ENCODE assay signal across 24 cellular contexts in genomic region chr3:72044231-72044935, GRCh38.
DNase-seq lines count a peak whose midpoint lies in the region; ATAC-seq, FAIRE-seq and TF ChIP-seq lines count a peak whose summit lies in the region.
"Had no signal": no experiment of that assay in that cellular context is flagged by ENCODE, and none has a peak within 500 bp of the region (broad histone marks: within the 10 kb centered on the region; RNA-seq: fewer than 3 reads in every experiment).

No MANE protein-coding gene starts in this region.

- BruUV-seq in HepG2 (replicated peaks; lab: Mats Ljungman, UMichigan): no TSS peak

- no peaks in the 10 kb centered on the region for H3K79me2 ChIP-seq in HepG2 (ENCODE audit: insufficient read depth, low read length)

- no peaks in the 10 kb centered on the region for H3K9me3 Mint-ChIP-seq in activated naive CD4-positive, alpha-beta T cell treated with anti-CD3 and anti-CD28 coated beads, Interleukin-2, amount 50 U/mL, for 24 hours
- no peaks in the 10 kb centered on the region for H3K9me3 Mint-ChIP-seq in activated naive CD4-positive, alpha-beta T cell treated with anti-CD3 and anti-CD28 coated beads, Interleukin-2, amount 10 ng/mL, durations not matched to agents 7 days and 5 days
- H3K9me3 Mint-ChIP-seq in brain: peaks cover 0 to 5% (median 0%) of the 10 kb centered on the region in 5 experiments
- H3K9me3 Mint-ChIP-seq in naive thymus-derived CD4-positive, alpha-beta T cell: no peaks in the 10 kb centered on the region
- H3K9me3 Mint-ChIP-seq: activated CD4-positive, alpha-beta memory T cell treated with anti-CD3 and anti-CD28 coated beads for 36 hours; nephron had no signal

- POLR2A ChIA-PET in HepG2 (lab: Yijun Ruan, JAX): no interaction called here
- POLR2A ChIA-PET in naive thymus-derived CD4-positive, alpha-beta T cell (lab: Charles Lee): no interaction called here
- POLR2A ChIA-PET in HEK293T (lab: Yijun Ruan, JAX): no interaction called here

- H3K27ac ChIP-seq in HepG2 (ENCODE audit: extremely low read length, insufficient read depth, low read length): no peak overlapping the region
- no peak overlapping the region for H3K27ac ChIP-seq in naive thymus-derived CD4-positive, alpha-beta T cell (ENCODE audit: low read depth, low read length)
- H3K27ac ChIP-seq: body of pancreas, C4-2B, dorsolateral prefrontal cortex, epithelial cell of prostate, prostate gland had no signal

- no peaks in the 10 kb centered on the region for H3K36me3 ChIP-seq in HepG2 (replicated peaks in 1 of 2; ENCODE audit: control insufficient read depth in 1 of 2, insufficient read depth in 2 of 2, low read length in 2 of 2)
- no peaks in the 10 kb centered on the region for H3K36me3 ChIP-seq in naive thymus-derived CD4-positive, alpha-beta T cell (ENCODE audit: control insufficient read depth in 2 of 3, insufficient read depth in 3 of 3, low read length in 3 of 3)
- H3K36me3 ChIP-seq: prostate gland had no signal

- H3K36me3 Mint-ChIP-seq in activated naive CD4-positive, alpha-beta T cell treated with anti-CD3 and anti-CD28 coated beads, Interleukin-2, amount 50 U/mL, for 24 hours: no peaks in the 10 kb centered on the region
- no peaks in the 10 kb centered on the region for H3K36me3 Mint-ChIP-seq in activated naive CD4-positive, alpha-beta T cell treated with anti-CD3 and anti-CD28 coated beads, Interleukin-2, amount 10 ng/mL, durations not matched to agents 7 days and 5 days
- H3K36me3 Mint-ChIP-seq in brain: no peaks in the 10 kb centered on the region
- no peaks in the 10 kb centered on the region for H3K36me3 Mint-ChIP-seq in naive thymus-derived CD4-positive, alpha-beta T cell
- H3K36me3 Mint-ChIP-seq: activated CD4-positive, alpha-beta memory T cell treated with anti-CD3 and anti-CD28 coated beads for 36 hours had no signal

- CTCF ChIA-PET in activated naive CD4-positive, alpha-beta T cell treated with anti-CD3 and anti-CD28 coated beads, Interleukin-2, amount 10 ng/mL, durations not matched to agents 7 days and 5 days (lab: Charles Lee): no interaction called here
- CTCF ChIA-PET in HepG2 (lab: Yijun Ruan, JAX; ENCODE audit: low intra/inter-chr PET ratio, low total read pairs) (no interaction called here), HEK293T (lab: Yijun Ruan, JAX) (no interaction called here)
- CTCF ChIA-PET in naive thymus-derived CD4-positive, alpha-beta T cell (lab: Charles Lee): no interaction called here

- H4K20me1 ChIP-seq in HepG2 (ENCODE audit: insufficient read depth, low read length): no peaks in the 10 kb centered on the region

- no peak for FAIRE-seq in HepG2 (lab: Jason Lieb, UNC)
- FAIRE-seq: H1, urothelium cell line had no signal

- intact Hi-C loops in HepG2 (cut with micrococcal nuclease; ENCODE audit: unreplicated experiment): no loop called here
- intact Hi-C loops in naive thymus-derived CD4-positive, alpha-beta T cell (cut with micrococcal nuclease): no loop called here

- H3K4me3 Mint-ChIP-seq in activated naive CD4-positive, alpha-beta T cell treated with anti-CD3 and anti-CD28 coated beads, Interleukin-2, amount 50 U/mL, for 24 hours: no peak overlapping the region
- no peak overlapping the region for H3K4me3 Mint-ChIP-seq in activated naive CD4-positive, alpha-beta T cell treated with anti-CD3 and anti-CD28 coated beads, Interleukin-2, amount 10 ng/mL, durations not matched to agents 7 days and 5 days
- no peak overlapping the region for H3K4me3 Mint-ChIP-seq in brain
- no peak overlapping the region for H3K4me3 Mint-ChIP-seq in naive thymus-derived CD4-positive, alpha-beta T cell
- H3K4me3 Mint-ChIP-seq: activated CD4-positive, alpha-beta memory T cell treated with anti-CD3 and anti-CD28 coated beads for 36 hours; nephron; T-helper 17 cell had no signal

- no peak overlapping the region for H3K4me2 ChIP-seq in HepG2 (ENCODE audit: low read depth, low read length)

- no peak overlapping the region for H3K4me3 ChIP-seq in HepG2 (replicated peaks in 1 of 3; ENCODE audit: insufficient read depth in 1 of 3, low read depth in 2 of 3, low read length in 3 of 3)
- H3K4me3 ChIP-seq in naive thymus-derived CD4-positive, alpha-beta T cell (ENCODE audit: low read length): no peak overlapping the region
- H3K4me3 ChIP-seq: body of pancreas, dorsolateral prefrontal cortex, prostate gland had no signal

- TF ChIP-seq CTCF in brain (conservative IDR thresholded peaks at IDR 0.05): no peak
- TF ChIP-seq CTCF in HepG2 (CRISPR knock-in tag; IDR thresholded peaks at IDR 0.05): no peak

- DNase-seq in activated naive CD4-positive, alpha-beta T cell treated with anti-CD3 and anti-CD28 coated beads, Interleukin-2, amount 10 ng/mL, durations not matched to agents 7 days and 5 days: no peak
- no peak for DNase-seq in HepG2 (ENCODE audit: low spot score)
- DNase-seq in naive thymus-derived CD4-positive, alpha-beta T cell: no peak
- no peak for DNase-seq in HEK293T (ENCODE audit: extremely low spot score)
- DNase-seq: activated CD4-positive, alpha-beta memory T cell treated with anti-CD3 and anti-CD28 coated beads for 36 hours; activated naive CD4-positive, alpha-beta T cell treated with anti-CD3 and anti-CD28 coated beads, Interleukin-2, amount 50 U/mL, for 16 hours; body of pancreas; DMS153; dorsolateral prefrontal cortex; left colon; NCI-H146; PC-3; stimulated activated CD8-positive, alpha-beta memory T cell treated with anti-CD3 and anti-CD28 coated beads, Interleukin-4, amount 100 ng/mL, for 48 hours; T-helper 17 cell had no signal

- no peak for TF ChIP-seq EP300 in HepG2 (IDR thresholded peaks at IDR 0.05; ENCODE audit: low read depth in 2 of 2, low read length in 2 of 2)
- TF ChIP-seq EP300 in HepG2 (CRISPR knock-in tag; IDR thresholded peaks at IDR 0.05; ENCODE audit: borderline replicate concordance): no peak

- H3K27ac Mint-ChIP-seq in activated naive CD4-positive, alpha-beta T cell treated with anti-CD3 and anti-CD28 coated beads, Interleukin-2, amount 50 U/mL, for 24 hours: peak overlapping the region; percentile 48
- no peak overlapping the region for H3K27ac Mint-ChIP-seq in activated naive CD4-positive, alpha-beta T cell treated with anti-CD3 and anti-CD28 coated beads, Interleukin-2, amount 10 ng/mL, durations not matched to agents 7 days and 5 days
- peak overlapping the region in 4 of 5 experiments; percentile 4 to 20 (median 14) for H3K27ac Mint-ChIP-seq in brain
- no peak overlapping the region for H3K27ac Mint-ChIP-seq in naive thymus-derived CD4-positive, alpha-beta T cell
- H3K27ac Mint-ChIP-seq: activated CD4-positive, alpha-beta memory T cell treated with anti-CD3 and anti-CD28 coated beads for 36 hours; nephron; T-helper 17 cell had no signal

- H2AFZ ChIP-seq in HepG2 (ENCODE audit: low read length): no peak overlapping the region

- H3K9ac ChIP-seq in HepG2 (ENCODE audit: insufficient read depth, low read depth, low read length): no peak overlapping the region

- no peaks in the 10 kb centered on the region for H3K9me3 ChIP-seq in HepG2 (ENCODE audit: low read length)
- no peaks in the 10 kb centered on the region for H3K9me3 ChIP-seq in naive thymus-derived CD4-positive, alpha-beta T cell (ENCODE audit: control insufficient read depth in 2 of 3, low read length in 3 of 3)
- H3K9me3 ChIP-seq: body of pancreas, prostate gland had no signal

- no peak for TF ChIP-seq POLR2A in HepG2 (IDR thresholded peaks at IDR 0.05; ENCODE audit: insufficient read depth in 1 of 2, low read depth in 2 of 2, low read length in 2 of 2)

- TF ChIP-seq RAD21 in HepG2 (CRISPR knock-in tag; IDR thresholded peaks at IDR 0.05): no peak

- 32% methylated on average over 7 of the region's 7 CpGs for WGBS in HepG2 (ENCODE audit: low lambda C conversion rate)

- no peak for ATAC-seq in HepG2
- no peak for ATAC-seq in naive thymus-derived CD4-positive, alpha-beta T cell
- ATAC-seq in GM18873 (IDR thresholded peaks at IDR 0.05; ENCODE audit: low FRiP score, unreplicated experiment): no peak
- no peak for ATAC-seq in HG03354 (IDR thresholded peaks at IDR 0.05; ENCODE audit: poor library complexity, severe bottlenecking, unreplicated experiment)
- ATAC-seq: body of pancreas, left colon, PC-3, T-helper 17 cell had no signal

- H3K4me1 ChIP-seq in HepG2 (ENCODE audit: insufficient read depth, low read length): no peaks in the 10 kb centered on the region
- no peaks in the 10 kb centered on the region for H3K4me1 ChIP-seq in naive thymus-derived CD4-positive, alpha-beta T cell (ENCODE audit: control insufficient read depth in 2 of 2, insufficient read depth in 2 of 2, low read length in 2 of 2)
- H3K4me1 ChIP-seq: body of pancreas, prostate gland had no signal

- in situ Hi-C loops in HepG2 (cut with HindIII; ENCODE audit: extremely low pct_ligation_motif_present, low pct_unique_long_range_greater_than_20kb): no loop called here

- H3K27me3 ChIP-seq in HepG2 (ENCODE audit: control insufficient read depth in 1 of 2, insufficient read depth in 2 of 2, low read length in 2 of 2): no peaks in the 10 kb centered on the region
- no peaks in the 10 kb centered on the region for H3K27me3 ChIP-seq in naive thymus-derived CD4-positive, alpha-beta T cell (ENCODE audit: control insufficient read depth in 2 of 2, insufficient read depth in 2 of 2, low read length in 2 of 2)
- H3K27me3 ChIP-seq: body of pancreas, dorsolateral prefrontal cortex had no signal

- peaks cover 3% of the 10 kb centered on the region for H3K27me3 Mint-ChIP-seq in activated naive CD4-positive, alpha-beta T cell treated with anti-CD3 and anti-CD28 coated beads, Interleukin-2, amount 50 U/mL, for 24 hours
- H3K27me3 Mint-ChIP-seq in activated naive CD4-positive, alpha-beta T cell treated with anti-CD3 and anti-CD28 coated beads, Interleukin-2, amount 10 ng/mL, durations not matched to agents 7 days and 5 days: peaks cover 3% of the 10 kb centered on the region
- H3K27me3 Mint-ChIP-seq in brain: peaks cover 9% of the 10 kb centered on the region
- peaks cover 0 to 17% (median 4%) of the 10 kb centered on the region in 5 donors for H3K27me3 Mint-ChIP-seq in naive thymus-derived CD4-positive, alpha-beta T cell

- H3K4me1 Mint-ChIP-seq in activated naive CD4-positive, alpha-beta T cell treated with anti-CD3 and anti-CD28 coated beads, Interleukin-2, amount 50 U/mL, for 24 hours: no peaks in the 10 kb centered on the region
- H3K4me1 Mint-ChIP-seq in activated naive CD4-positive, alpha-beta T cell treated with anti-CD3 and anti-CD28 coated beads, Interleukin-2, amount 10 ng/mL, durations not matched to agents 7 days and 5 days: no peaks in the 10 kb centered on the region
- H3K4me1 Mint-ChIP-seq in brain: peaks cover 43% of the 10 kb centered on the region
- peaks cover 0 to 7% (median 0%) of the 10 kb centered on the region in 7 donors for H3K4me1 Mint-ChIP-seq in naive thymus-derived CD4-positive, alpha-beta T cell
- H3K4me1 Mint-ChIP-seq: nephron had no signal

TF ChIP-seq in HEK293T, 16 proteins besides CTCF, POLR2A, EP300 and RAD21 (continues in another document):
- TF ChIP-seq CTBP1 (IDR thresholded peaks at IDR 0.05; ENCODE audit: borderline replicate concordance): no peak
- TF ChIP-seq TARDBP (IDR thresholded peaks at IDR 0.05): no peak
- no peak for TF ChIP-seq ELF4 (IDR thresholded peaks at IDR 0.05)
- TF ChIP-seq L3MBTL2 (conservative IDR thresholded peaks at IDR 0.05): no peak
- no peak for TF ChIP-seq FOXK2 (IDR thresholded peaks at IDR 0.05)
- TF ChIP-seq SP1 (IDR thresholded peaks at IDR 0.05): no peak
- no peak for TF ChIP-seq LEF1 (IDR thresholded peaks at IDR 0.05; ENCODE audit: borderline replicate concordance)

Comparison
In these comparisons a context has a peak if more than half of its experiments do, and no peak if none do; other contexts are left out.
1. H3K27ac Mint-ChIP-seq: peak in activated naive CD4-positive, alpha-beta T cell treated with anti-CD3 and anti-CD28 coated beads, Interleukin-2, amount 50 U/mL, for 24 hours (single experiment) and brain (4 of 5); none in activated naive CD4-positive, alpha-beta T cell treated with anti-CD3 and anti-CD28 coated beads, Interleukin-2, amount 10 ng/mL, durations not matched to agents 7 days and 5 days (single experiment) and naive thymus-derived CD4-positive, alpha-beta T cell (0 of 9).